Comparison of ENCODE assay signal across 23 cellular contexts in the genomic region with DNA sequence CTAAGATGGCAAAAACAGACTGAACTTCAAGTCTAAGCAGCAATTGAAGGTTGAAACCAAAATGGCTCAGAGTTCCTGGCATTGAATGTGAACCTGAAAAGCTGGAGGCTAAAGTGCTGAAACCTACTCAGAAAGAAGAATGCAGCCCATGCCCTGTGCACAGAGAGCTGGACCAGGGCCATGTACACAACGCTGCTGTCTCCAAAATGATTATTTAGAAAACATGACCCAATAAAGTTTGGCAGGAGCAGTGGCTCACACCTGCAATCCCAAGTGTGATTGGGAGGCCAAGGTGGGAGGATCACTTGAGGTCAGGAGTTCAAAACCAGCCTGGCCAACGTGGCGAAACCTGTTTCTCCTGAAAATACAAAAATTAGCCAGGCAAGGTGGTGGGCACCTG.
"Had no signal": no experiment of that assay in that cellular context is flagged by ENCODE, and none has a peak within 500 bp of the region (broad histone marks: within the 10 kb centered on the region; RNA-seq: fewer than 3 reads in every experiment).

No MANE protein-coding gene starts in this region.

- H3K27ac ChIP-seq: brain microvascular endothelial cell, cardiac muscle cell, Peyer's patch had no signal

- ATAC-seq: activated CD8-positive, alpha-beta T cell treated with anti-CD3 and anti-CD28 coated beads, Interleukin-2, amount 10 ng/mL, durations not matched to agents 7 days and 5 days had no signal

- H3K36me3 ChIP-seq: brain microvascular endothelial cell, cardiac muscle cell, Peyer's patch had no signal

- H3K27me3 Mint-ChIP-seq: activated naive CD4-positive, alpha-beta T cell treated with anti-CD3 and anti-CD28 coated beads, Interleukin-2, amount 50 U/mL, for 24 hours had no signal

- H3K4me1 ChIP-seq: Peyer's patch had no signal

- H3K27ac Mint-ChIP-seq: activated CD8-positive, alpha-beta T cell treated with anti-CD3 and anti-CD28 coated beads, Interleukin-2, amount 10 ng/mL, durations not matched to agents 7 days and 5 days; activated naive CD4-positive, alpha-beta T cell treated with anti-CD3 and anti-CD28 coated beads, Interleukin-2, amount 50 U/mL, for 24 hours; activated T-cell treated with anti-CD3 and anti-CD28 coated beads, Interleukin-2, amount 50 U/mL, for 24 hours; activated T-helper 1 cell treated with anti-CD3 and anti-CD28 coated beads, Interleukin-12 subunit alpha, Interleukin-12 subunit beta, Interleukin-2, Interleukin-4 antibody, amounts not matched to agents 30 ng/mL and 10 ng/mL and 1 ng/mL, durations not matched to agents 14 hours and 24 hours and 36 hours; T-helper 1 cell treated with Interleukin-12 subunit alpha and Interleukin-12 subunit beta and Interleukin-4 antibody, amounts not matched to agents 30 μg/mL and 1 μg/mL, for 36 hours had no signal

- H3K4me1 Mint-ChIP-seq: activated naive CD4-positive, alpha-beta T cell treated with anti-CD3 and anti-CD28 coated beads, Interleukin-2, amount 50 U/mL, for 24 hours had no signal

- FAIRE-seq: astrocyte had no signal

- H3K4me3 ChIP-seq: cardiac muscle cell, Peyer's patch had no signal

- H3K36me3 Mint-ChIP-seq: activated naive CD4-positive, alpha-beta T cell treated with anti-CD3 and anti-CD28 coated beads, Interleukin-2, amount 50 U/mL, for 24 hours had no signal

- DNase-seq: activated CD4-positive, alpha-beta T cell treated with anti-CD3 and anti-CD28 coated beads for 48 hours; activated CD4-positive, alpha-beta T cell treated with anti-CD3 and anti-CD28 coated beads, Interleukin-2, amount 50 U/mL, for 4 hours; activated CD4-positive, CD25-positive, alpha-beta regulatory T cell treated with anti-CD3 and anti-CD28 coated beads, Interleukin-2, amount 50 U/mL, for 72 hours; activated CD8-positive, alpha-beta memory T cell treated with anti-CD3 and anti-CD28 coated beads, Interleukin-2, amount 50 U/mL, for 48 hours; activated CD8-positive, alpha-beta T cell treated with anti-CD3 and anti-CD28 coated beads, Interleukin-2, amount 10 ng/mL, durations not matched to agents 7 days and 5 days; activated effector memory CD4-positive, alpha-beta T cell treated with Interleukin-2 at 50 U/mL for 16 hours; activated naive CD4-positive, alpha-beta T cell; activated T-cell treated with anti-CD3 and anti-CD28 coated beads, Interleukin-2, amount 50 U/mL, for 24 hours; amygdala; brain microvascular endothelial cell; Kasumi-1; KBM-7; NCI-H1105; NCI-H1436 treated with DMSO at 0.1 percent for 48 hours; NCI-H187; NCI-H2081; Peyer's patch; SHP77 treated with DMSO at 0.1 percent for 48 hours had no signal

- H3K9me3 Mint-ChIP-seq: activated naive CD4-positive, alpha-beta T cell treated with anti-CD3 and anti-CD28 coated beads, Interleukin-2, amount 50 U/mL, for 24 hours had no signal

- H3K9me3 ChIP-seq: Peyer's patch had no signal

- H3K27me3 ChIP-seq: brain microvascular endothelial cell, cardiac muscle cell, Peyer's patch had no signal

- H3K4me3 Mint-ChIP-seq: activated CD8-positive, alpha-beta T cell treated with anti-CD3 and anti-CD28 coated beads, Interleukin-2, amount 10 ng/mL, durations not matched to agents 7 days and 5 days; activated naive CD4-positive, alpha-beta T cell treated with anti-CD3 and anti-CD28 coated beads, Interleukin-2, amount 50 U/mL, for 24 hours; activated T-cell treated with anti-CD3 and anti-CD28 coated beads, Interleukin-2, amount 50 U/mL, for 24 hours; activated T-helper 1 cell treated with anti-CD3 and anti-CD28 coated beads, Interleukin-12 subunit alpha, Interleukin-12 subunit beta, Interleukin-2, Interleukin-4 antibody, amounts not matched to agents 30 ng/mL and 10 ng/mL and 1 ng/mL, durations not matched to agents 14 hours and 24 hours and 36 hours; T-helper 1 cell treated with Interleukin-12 subunit alpha and Interleukin-12 subunit beta and Interleukin-4 antibody, amounts not matched to agents 30 μg/mL and 1 μg/mL, for 36 hours had no signal
